20 cellular contexts compared by ENCODE assay signal in the genomic region with DNA sequence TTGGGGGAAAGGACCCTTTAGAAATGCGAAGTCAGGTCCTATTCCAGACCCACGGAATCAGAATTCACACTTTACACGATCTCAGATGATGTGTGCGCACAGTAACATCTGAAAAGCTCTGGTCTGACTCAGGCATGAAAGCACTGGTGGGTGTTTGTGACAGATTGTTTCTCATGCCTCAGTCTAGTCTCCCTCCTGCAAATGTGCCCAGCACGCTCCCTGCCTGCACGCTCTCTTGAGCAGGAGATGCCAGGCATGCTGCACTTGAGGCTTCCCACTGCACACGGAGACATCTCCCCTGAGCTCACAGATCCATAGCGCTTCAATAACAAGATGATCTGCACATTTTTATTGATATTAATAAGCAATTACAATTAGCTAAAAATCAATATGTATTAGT. TPM values are rescaled to one million over a fixed set of nuclear protein-coding genes. Genes with fewer than 3 reads are reported as not detected.
DNase-seq lines count a peak whose midpoint lies in the region; ATAC-seq and TF ChIP-seq lines count a peak whose summit lies in the region.
"Had no signal": no experiment of that assay in that cellular context is flagged by ENCODE, and none has a peak within 500 bp of the region (broad histone marks: within the 10 kb centered on the region; RNA-seq: fewer than 3 reads in every experiment).

No MANE protein-coding gene starts in this region.

- H2BK20ac ChIP-seq in H9 (ENCODE audit: low read depth, low read length, poor library complexity, severe bottlenecking): no peak overlapping the region

- no peak overlapping the region for H4K5ac ChIP-seq in H9 (ENCODE audit: insufficient read length, low read depth, low read length)

- no peaks in the 10 kb centered on the region for H3K27me3 Mint-ChIP-seq in T-helper 17 cell
- H3K27me3 Mint-ChIP-seq in H9 (ENCODE audit: low read depth): peaks cover 2% of the 10 kb centered on the region
- H3K27me3 Mint-ChIP-seq: B cell had no signal

- no peaks in the 10 kb centered on the region for H4K20me1 ChIP-seq in H9 (ENCODE audit: control insufficient read depth, insufficient read depth, insufficient read length)
- H4K20me1 ChIP-seq: BLaER1 treated with 17β-estradiol and CSF1 and Interleukin-3, amounts not matched to agents 10 nM and 100 nM had no signal

- no peak overlapping the region for H2AFZ ChIP-seq in H9 (ENCODE audit: low read length)

- no peaks in the 10 kb centered on the region for H3K27me3 ChIP-seq in H9 (ENCODE audit: insufficient read depth, low read length)
- no peaks in the 10 kb centered on the region for H3K27me3 ChIP-seq in BE2C
- H3K27me3 ChIP-seq: BLaER1 treated with 17β-estradiol and CSF1 and Interleukin-3, amounts not matched to agents 10 nM and 100 nM had no signal

- DNase-seq in T-helper 17 cell (no peak), caudate nucleus (lab: John Stamatoyannopoulos, UW) (peak in 41 of 61 donors; percentile 5 to 86 (median 33)), inferior parietal cortex (ENCODE audit: extremely low spot score) (peak; percentile 5), superior temporal gyrus (ENCODE audit: extremely low spot score) (peak; percentile 11), medulla oblongata (ENCODE audit: extremely low spot score) (no peak), H9 (no peak), BE2C (no peak)
- DNase-seq: CD4-positive, alpha-beta T cell; CD8-positive, alpha-beta memory T cell; DMS 273 treated with DMSO at 0.1 percent for 48 hours; DMS79; EL; GDM1; GM23248; H7 had no signal

- no peak overlapping the region for H4K91ac ChIP-seq in H9 (ENCODE audit: insufficient read length, low read depth, low read length)

- H2BK12ac ChIP-seq in H9 (ENCODE audit: insufficient read length, low read depth, low read length): no peak overlapping the region

- H3K9me3 Mint-ChIP-seq in H9: peaks cover 72 to 89% of the 10 kb centered on the region in 2 experiments

- H3K27ac ChIP-seq in caudate nucleus (ENCODE audit: low read depth, low read length) (no peak overlapping the region), H9 (ENCODE audit: insufficient read length, low read depth, low read length) (no peak overlapping the region)
- H3K27ac ChIP-seq: BLaER1 treated with 17β-estradiol and CSF1 and Interleukin-3, amounts not matched to agents 10 nM and 100 nM; GM23248 had no signal

- H3K18ac ChIP-seq in H9 (ENCODE audit: insufficient read length, low read depth, low read length): no peak overlapping the region

- H3K4me1 Mint-ChIP-seq in T-helper 17 cell (peaks cover 2% of the 10 kb centered on the region), H9 (no peaks in the 10 kb centered on the region)

- no peak overlapping the region for H2BK5ac ChIP-seq in H9 (ENCODE audit: insufficient read length, low read length)

- no peak overlapping the region for H3K56ac ChIP-seq in H9 (ENCODE audit: insufficient read length, low read depth, low read length)

- H3K27ac Mint-ChIP-seq in T-helper 17 cell (peak overlapping the region; percentile 63), H9 (no peak overlapping the region)
- H3K27ac Mint-ChIP-seq: B cell; CD4-positive, alpha-beta T cell; CD8-positive, alpha-beta memory T cell had no signal

- H3K4me3 Mint-ChIP-seq in T-helper 17 cell (no peak overlapping the region), H9 (no peak overlapping the region)
- H3K4me3 Mint-ChIP-seq: B cell; CD14-positive monocyte; CD4-positive, alpha-beta T cell; CD8-positive, alpha-beta memory T cell had no signal

- H3K14ac ChIP-seq in H9 (ENCODE audit: insufficient read depth, low read length): no peak overlapping the region

- H3T11ph ChIP-seq in H9 (ENCODE audit: low read length): no peak overlapping the region

- no peak overlapping the region for H2AK5ac ChIP-seq in H9 (ENCODE audit: insufficient read length, low read length)

- H3K4me2 ChIP-seq in H9 (ENCODE audit: insufficient read depth, insufficient read length, low read length): no peak overlapping the region
- H3K4me2 ChIP-seq: BLaER1 treated with 17β-estradiol and CSF1 and Interleukin-3, amounts not matched to agents 10 nM and 100 nM had no signal

- H2BK15ac ChIP-seq in H9 (ENCODE audit: low read depth, low read length): no peak overlapping the region

- ATAC-seq in T-helper 17 cell: no peak
- ATAC-seq: GM12878, HCT116 had no signal

- TF ChIP-seq CTCF in H9 (conservative IDR thresholded peaks at IDR 0.05): no peak
- TF ChIP-seq CTCF in BE2C (IDR thresholded peaks at IDR 0.05; ENCODE audit: low read depth, low read length): no peak

- no peaks in the 10 kb centered on the region for H3K79me2 ChIP-seq in H9 (ENCODE audit: insufficient read depth, low read length)

- H3K79me1 ChIP-seq in H9 (ENCODE audit: insufficient read depth, low read depth, low read length, poor library complexity, severe bottlenecking): no peaks in the 10 kb centered on the region

- no peak overlapping the region for H3K4ac ChIP-seq in H9 (ENCODE audit: low read depth, low read length)

- H3K9ac ChIP-seq in H9 (ENCODE audit: extremely low read depth, insufficient read length, low read length): no peak overlapping the region
- H3K9ac ChIP-seq: BLaER1 treated with 17β-estradiol and CSF1 and Interleukin-3, amounts not matched to agents 10 nM and 100 nM; GM23248 had no signal

- H3K23ac ChIP-seq in H9 (ENCODE audit: insufficient read length, low read depth, low read length): no peak overlapping the region

- H3K4me1 ChIP-seq in H9 (ENCODE audit: insufficient read depth, low read length) (no peaks in the 10 kb centered on the region), BE2C (no peaks in the 10 kb centered on the region)

- H2BK120ac ChIP-seq in H9 (ENCODE audit: low read depth, low read length, poor library complexity, severe bottlenecking): no peak overlapping the region

- H3K4me3 ChIP-seq in BE2C (ENCODE audit: low read depth, low read length): no peak overlapping the region
- H3K4me3 ChIP-seq: BLaER1 treated with 17β-estradiol and CSF1 and Interleukin-3, amounts not matched to agents 10 nM and 100 nM; GM12878; GM23248 had no signal

- no peaks in the 10 kb centered on the region for H3K36me3 ChIP-seq in BE2C
- H3K36me3 ChIP-seq: BLaER1 treated with 17β-estradiol and CSF1 and Interleukin-3, amounts not matched to agents 10 nM and 100 nM had no signal

- H3K9me3 ChIP-seq in T-helper 17 cell (ENCODE audit: control insufficient read depth, low read length, poor library complexity, severe bottlenecking) (no peaks in the 10 kb centered on the region), H9 (ENCODE audit: control insufficient read depth, low read depth, low read length) (peaks cover 9% of the 10 kb centered on the region), BE2C (no peaks in the 10 kb centered on the region)

- H4K8ac ChIP-seq in H9 (replicated peaks; ENCODE audit: insufficient read length, low read depth, low read length): no peak overlapping the region

- no peaks in the 10 kb centered on the region for H3K23me2 ChIP-seq in H9 (ENCODE audit: insufficient read length, low read depth, low read length, poor library complexity, severe bottlenecking)

- H3K36me3 Mint-ChIP-seq in T-helper 17 cell (ENCODE audit: low read depth) (no peaks in the 10 kb centered on the region), H9 (ENCODE audit: insufficient read depth in 1 of 3, low read depth in 3 of 3) (peaks cover 9 to 16% (median 12%) of the 10 kb centered on the region in 3 experiments)
- H3K36me3 Mint-ChIP-seq: CD14-positive monocyte had no signal

- no CpG with 5 or more reads among the region's 8 CpGs for WGBS in H9 (ENCODE audit: extremely low coverage, insufficient read length, low lambda C conversion rate)

RNA-seq across cellular contexts. Expression of a gene that starts 23.6 kb away (rescaled TPM):
- total RNA-seq in T-helper 17 cell: 10 to 100 TPM; 18.7 to 21.5 TPM
- total RNA-seq in H9 (2021): 9.5 and 11.8 TPM in 2 replicates
- 8.5 TPM for polyA plus RNA-seq in BE2C (2012; ENCODE audit: insufficient read depth, insufficient read length, low read depth)

Comparison
In these comparisons a context has a peak if more than half of its experiments do, and no peak if none do; other contexts are left out.
1. DNase-seq: peak in caudate nucleus (41 of 61), inferior parietal cortex (single experiment) and superior temporal gyrus (single experiment); none in T-helper 17 cell (0 of 3), medulla oblongata (single experiment), H9 (single experiment) and BE2C (single experiment).